32 cellular contexts compared by ENCODE assay signal in genomic region chr1:15167386-15167785, GRCh38. TPM values are rescaled to one million over a fixed set of nuclear protein-coding genes. Genes with fewer than 3 reads are reported as not detected.
DNase-seq lines count a peak whose midpoint lies in the region; FAIRE-seq and TF ChIP-seq lines count a peak whose summit lies in the region.
"Had no signal": no experiment of that assay in that cellular context is flagged by ENCODE, and none has a peak within 500 bp of the region (broad histone marks: within the 10 kb centered on the region; RNA-seq: fewer than 3 reads in every experiment).

No MANE protein-coding gene starts in this region.

- no peak overlapping the region for H3K9ac ChIP-seq in fibroblast of lung (ENCODE audit: insufficient read depth, low read length)

- peak; percentile 15 for FAIRE-seq in RCC 7860 (lab: Jason Lieb, UNC)
- FAIRE-seq: HTR-8/SVneo, K562, kidney had no signal

- peaks cover 2% of the 10 kb centered on the region for H3K4me1 Mint-ChIP-seq in activated naive CD4-positive, alpha-beta T cell treated with anti-CD3 and anti-CD28 coated beads, Interleukin-2, amount 10 ng/mL, durations not matched to agents 7 days and 5 days

- peaks cover 7% of the 10 kb centered on the region for H3K79me2 ChIP-seq in fibroblast of lung (ENCODE audit: control insufficient read depth, insufficient read depth, low read length)

- H3K36me3 ChIP-seq in fibroblast of lung (ENCODE audit: control insufficient read depth, insufficient read depth, low read length): no peaks in the 10 kb centered on the region
- H3K36me3 ChIP-seq: heart left ventricle, sigmoid colon, tibial artery had no signal

- H3K4me1 ChIP-seq in fibroblast of lung (ENCODE audit: control insufficient read depth, extremely low read depth, insufficient read depth, low read length): peaks cover 17% of the 10 kb centered on the region

- H2AFZ ChIP-seq in fibroblast of lung (ENCODE audit: low read length): no peak overlapping the region
- H2AFZ ChIP-seq: GM23338 had no signal

- no peaks in the 10 kb centered on the region for H4K20me1 ChIP-seq in fibroblast of lung (ENCODE audit: control insufficient read depth, extremely low read depth, insufficient read depth, low read length)

- no peak overlapping the region for H3K4me2 ChIP-seq in fibroblast of lung (ENCODE audit: extremely low read depth, insufficient read depth, low read length)
- H3K4me2 ChIP-seq: GM23338 had no signal

- no peak overlapping the region for H3K27ac ChIP-seq in fibroblast of lung (ENCODE audit: insufficient read depth, low read length)
- H3K27ac ChIP-seq: tibial artery had no signal

- intact Hi-C loops in posterior vena cava (cut with DNase I): no loop called here

- H3K36me3 Mint-ChIP-seq in activated naive CD4-positive, alpha-beta T cell treated with anti-CD3 and anti-CD28 coated beads, Interleukin-2, amount 10 ng/mL, durations not matched to agents 7 days and 5 days: no peaks in the 10 kb centered on the region
- H3K36me3 Mint-ChIP-seq: activated naive CD4-positive, alpha-beta T cell treated with anti-CD3 and anti-CD28 coated beads, Interleukin-2, amount 50 U/mL, for 24 hours; naive thymus-derived CD4-positive, alpha-beta T cell had no signal

- DNase-seq in H4 (ENCODE audit: low spot score): peak; percentile 74
- DNase-seq in RCC 7860 (ENCODE audit: low spot score): peak; percentile 10
- peak; percentile 42 to 61 for DNase-seq in fibroblast of lung (ENCODE audit: low read depth in 2 of 2)
- peak; percentile 11 for DNase-seq in posterior vena cava (ENCODE audit: low spot score)
- no peak for DNase-seq in anterior cingulate cortex (lab: John Stamatoyannopoulos, UW)
- no peak for DNase-seq in activated naive CD4-positive, alpha-beta T cell treated with anti-CD3 and anti-CD28 coated beads, Interleukin-2, amount 10 ng/mL, durations not matched to agents 7 days and 5 days
- no peak for DNase-seq in GM13977 (ENCODE audit: low spot score)
- DNase-seq: activated CD8-positive, alpha-beta T cell treated with anti-CD3 and anti-CD28 coated beads, Interleukin-2, amount 10 ng/mL, durations not matched to agents 7 days and 5 days; amygdala; C1 segment of cervical spinal cord; COR-L47; DMS79; effector memory CD8-positive, alpha-beta T cell; foreskin fibroblast; GF-D8; heart left ventricle; kidney; naive thymus-derived CD4-positive, alpha-beta T cell; NCI-H1105; NCI-H1930; NCI-H524; occipital lobe; SHP77 treated with DMSO at 0.1 percent for 48 hours; sigmoid colon; stimulated activated CD4-positive, alpha-beta T cell treated with anti-CD3 and anti-CD28 coated beads, Interleukin-4, amount 100 ng/mL, for 1 hour; tibial artery had no signal

- no peak overlapping the region for H3K4me3 ChIP-seq in fibroblast of lung (replicated peaks in 1 of 4; ENCODE audit: control extremely low read depth in 1 of 4, insufficient read depth in 1 of 4, low read depth in 3 of 4, low read length in 4 of 4)
- H3K4me3 ChIP-seq: coronary artery, GM23338, heart left ventricle, K562, sigmoid colon, tibial artery had no signal

- peaks cover 58% of the 10 kb centered on the region for H3K27me3 Mint-ChIP-seq in activated naive CD4-positive, alpha-beta T cell treated with anti-CD3 and anti-CD28 coated beads, Interleukin-2, amount 10 ng/mL, durations not matched to agents 7 days and 5 days

- CTCF ChIA-PET in activated naive CD4-positive, alpha-beta T cell treated with anti-CD3 and anti-CD28 coated beads, Interleukin-2, amount 10 ng/mL, durations not matched to agents 7 days and 5 days (lab: Charles Lee): no interaction called here

- no peaks in the 10 kb centered on the region for H3K27me3 ChIP-seq in fibroblast of lung (ENCODE audit: control insufficient read depth, insufficient read depth, low read length)
- H3K27me3 ChIP-seq: heart left ventricle, sigmoid colon, tibial artery had no signal

- no peaks in the 10 kb centered on the region for H3K9me3 Mint-ChIP-seq in activated naive CD4-positive, alpha-beta T cell treated with anti-CD3 and anti-CD28 coated beads, Interleukin-2, amount 10 ng/mL, durations not matched to agents 7 days and 5 days
- H3K9me3 Mint-ChIP-seq: activated naive CD4-positive, alpha-beta T cell treated with anti-CD3 and anti-CD28 coated beads, Interleukin-2, amount 50 U/mL, for 24 hours; effector memory CD8-positive, alpha-beta T cell; GM23338 had no signal

- H3K4me3 Mint-ChIP-seq in activated naive CD4-positive, alpha-beta T cell treated with anti-CD3 and anti-CD28 coated beads, Interleukin-2, amount 10 ng/mL, durations not matched to agents 7 days and 5 days: no peak overlapping the region
- H3K4me3 Mint-ChIP-seq: activated CD8-positive, alpha-beta T cell treated with anti-CD3 and anti-CD28 coated beads, Interleukin-2, amount 10 ng/mL, durations not matched to agents 7 days and 5 days; activated naive CD4-positive, alpha-beta T cell treated with anti-CD3 and anti-CD28 coated beads, Interleukin-2, amount 50 U/mL, for 24 hours; effector memory CD8-positive, alpha-beta T cell; GM23338; naive thymus-derived CD4-positive, alpha-beta T cell had no signal

- no peaks in the 10 kb centered on the region for H3K9me3 ChIP-seq in fibroblast of lung (ENCODE audit: control insufficient read depth, insufficient read depth, low read depth, low read length)
- H3K9me3 ChIP-seq: heart left ventricle, sigmoid colon, tibial artery had no signal

- in situ Hi-C loops in GM13977 (cut with MboI; ENCODE audit: low pct_unique_long_range_greater_than_20kb, low sequenced_read_pairs, unreplicated experiment): no loop called here

- no peak overlapping the region for H3K27ac Mint-ChIP-seq in activated naive CD4-positive, alpha-beta T cell treated with anti-CD3 and anti-CD28 coated beads, Interleukin-2, amount 10 ng/mL, durations not matched to agents 7 days and 5 days
- H3K27ac Mint-ChIP-seq: activated CD8-positive, alpha-beta T cell treated with anti-CD3 and anti-CD28 coated beads, Interleukin-2, amount 10 ng/mL, durations not matched to agents 7 days and 5 days; activated naive CD4-positive, alpha-beta T cell treated with anti-CD3 and anti-CD28 coated beads, Interleukin-2, amount 50 U/mL, for 24 hours; effector memory CD8-positive, alpha-beta T cell; GM23338; naive thymus-derived CD4-positive, alpha-beta T cell had no signal

- peak in 1 of 2 donors; percentile 19 for TF ChIP-seq CTCF in fibroblast of lung (conservative IDR thresholded peaks at IDR 0.05 in 1 of 2, IDR thresholded peaks at IDR 0.05 in 1 of 2; ENCODE audit: low read depth in 1 of 2, low read length in 2 of 2)
- no peak for TF ChIP-seq CTCF in GM13977 (IDR thresholded peaks at IDR 0.05; ENCODE audit: extremely low read depth, insufficient read depth, missing control alignments)

RNA-seq across cellular contexts. Expression of gene TMEM51, which starts 13.8 kb away (rescaled TPM):
- total RNA-seq in H4 (2014; rRNA removed; shearing (Covaris generic)): 3.0 and 5.8 TPM in 2 replicates
- total RNA-seq in fibroblast of lung: 6.1 and 6.7 TPM in 2 replicates
- polyA plus RNA-seq in fibroblast of lung: 11.6 and 19.0 TPM in 2 replicates
- 11.0 and 16.2 TPM in 2 replicates for polyA plus RNA-seq in fibroblast of lung (2012)
- 2.1 and 3.7 TPM in 2 replicates for polyA minus RNA-seq in fibroblast of lung (ENCODE audit: low replicate concordance)
- 1 to 10 TPM; 4.3 to 6.4 TPM for total RNA-seq in posterior vena cava
- total RNA-seq: T-helper 2 cell treated with Interferon-gamma antibody and Interleukin-4, amounts not matched to agents 100 ng/mL and 5 ng/mL, for 36 hours had no signal
- polyA plus RNA-seq: naive thymus-derived CD4-positive, alpha-beta T cell had no signal

Comparison
In these comparisons a context has a peak if more than half of its experiments do, and no peak if none do; other contexts are left out.
1. DNase-seq: peak in H4 (single experiment), RCC 7860 (single experiment), fibroblast of lung (2 of 2) and posterior vena cava (single experiment); none in anterior cingulate cortex (0 of 58), activated naive CD4-positive, alpha-beta T cell treated with anti-CD3 and anti-CD28 coated beads, Interleukin-2, amount 10 ng/mL, durations not matched to agents 7 days and 5 days (single experiment) and GM13977 (single experiment).